20 cellular contexts compared by ENCODE assay signal in genomic region chrX:42396136-42396535, GRCh38.
DNase-seq lines count a peak whose midpoint lies in the region; ATAC-seq and TF ChIP-seq lines count a peak whose summit lies in the region.
"Had no signal": no experiment of that assay in that cellular context is flagged by ENCODE, and none has a peak within 500 bp of the region (broad histone marks: within the 10 kb centered on the region; RNA-seq: fewer than 3 reads in every experiment).

No MANE protein-coding gene starts in this region.

- H3K27me3 Mint-ChIP-seq in activated naive CD4-positive, alpha-beta T cell treated with anti-CD3 and anti-CD28 coated beads, Interleukin-2, amount 50 U/mL, for 24 hours, result no peaks in the 10 kb centered on the region
- peaks cover 2% of the 10 kb centered on the region for H3K27me3 Mint-ChIP-seq in glutamatergic neuron (ENCODE audit: unreplicated experiment)
- H3K27me3 Mint-ChIP-seq: CD4-positive, alpha-beta T cell had no signal

- H3K4me3 ChIP-seq in colonic mucosa (no peak overlapping the region), transverse colon (no peak overlapping the region)
- H3K4me3 ChIP-seq: A549; BLaER1 treated with 17β-estradiol and CSF1 and Interleukin-3, amounts not matched to agents 10 nM and 100 nM; HAP-1 had no signal

- no peak for DNase-seq in activated naive CD4-positive, alpha-beta T cell treated with anti-CD3 and anti-CD28 coated beads, Interleukin-2, amount 50 U/mL, for 72 hours (ENCODE audit: low spot score in 2 of 2)
- peak; percentile 28 for DNase-seq in colonic mucosa
- DNase-seq in transverse colon, result peak; percentile 16
- DNase-seq in GF-D8 (lab: John Stamatoyannopoulos, UW), result no peak
- DNase-seq in glutamatergic neuron, result no peak
- DNase-seq: 8988T; ACHN; AML-193; BE2C; CD4-positive, alpha-beta T cell; CD8-positive, alpha-beta memory T cell; DMS53; DMS79 treated with DMSO at 0.1 percent for 48 hours; GOT3; HFFc6 had no signal

- no peaks in the 10 kb centered on the region for H3K9me3 ChIP-seq in colonic mucosa
- H3K9me3 ChIP-seq in transverse colon, result no peaks in the 10 kb centered on the region
- H3K9me3 ChIP-seq: A549, BE2C, HAP-1 had no signal

- H3K27ac Mint-ChIP-seq in activated naive CD4-positive, alpha-beta T cell treated with anti-CD3 and anti-CD28 coated beads, Interleukin-2, amount 50 U/mL, for 24 hours, result peak overlapping the region; percentile 6
- no peak overlapping the region for H3K27ac Mint-ChIP-seq in activated naive CD4-positive, alpha-beta T cell treated with anti-CD3 and anti-CD28 coated beads, Interleukin-2, amount 50 U/mL, for 72 hours
- H3K27ac Mint-ChIP-seq in glutamatergic neuron (ENCODE audit: unreplicated experiment), result no peak overlapping the region
- H3K27ac Mint-ChIP-seq: CD4-positive, alpha-beta T cell; CD8-positive, alpha-beta memory T cell; HFFc6 had no signal

- no peak overlapping the region for H3K27ac ChIP-seq in colonic mucosa
- H3K27ac ChIP-seq in transverse colon, result no peak overlapping the region
- H3K27ac ChIP-seq: A549; BLaER1 treated with 17β-estradiol and CSF1 and Interleukin-3, amounts not matched to agents 10 nM and 100 nM had no signal

- no peaks in the 10 kb centered on the region for H3K9me3 Mint-ChIP-seq in activated naive CD4-positive, alpha-beta T cell treated with anti-CD3 and anti-CD28 coated beads, Interleukin-2, amount 50 U/mL, for 24 hours
- peaks cover 0 to 6% of the 10 kb centered on the region in 2 donors for H3K9me3 Mint-ChIP-seq in activated naive CD4-positive, alpha-beta T cell treated with anti-CD3 and anti-CD28 coated beads, Interleukin-2, amount 50 U/mL, for 72 hours
- H3K9me3 Mint-ChIP-seq in glutamatergic neuron (ENCODE audit: unreplicated experiment), result no peaks in the 10 kb centered on the region
- H3K9me3 Mint-ChIP-seq: CD4-positive, alpha-beta T cell; CD8-positive, alpha-beta memory T cell had no signal

- no peak for TF ChIP-seq EP300 in transverse colon (IDR thresholded peaks at IDR 0.05; ENCODE audit: low read depth)

- intact Hi-C loops in colonic mucosa (cut with DNase I) (no loop called here), transverse colon (cut with DNase I; ENCODE audit: low total_unique reads) (no loop called here)

- TF ChIP-seq CTCF in colonic mucosa (IDR thresholded peaks at IDR 0.05) (no peak), transverse colon (IDR thresholded peaks at IDR 0.05) (no peak), glutamatergic neuron (IDR thresholded peaks at IDR 0.05; ENCODE audit: partially characterized antibody, unreplicated experiment) (no peak)

- H3K27me3 ChIP-seq in colonic mucosa, result no peaks in the 10 kb centered on the region
- no peaks in the 10 kb centered on the region for H3K27me3 ChIP-seq in transverse colon
- H3K27me3 ChIP-seq: BE2C had no signal

- H3K36me3 Mint-ChIP-seq in activated naive CD4-positive, alpha-beta T cell treated with anti-CD3 and anti-CD28 coated beads, Interleukin-2, amount 50 U/mL, for 24 hours, result no peaks in the 10 kb centered on the region
- no peaks in the 10 kb centered on the region for H3K36me3 Mint-ChIP-seq in activated naive CD4-positive, alpha-beta T cell treated with anti-CD3 and anti-CD28 coated beads, Interleukin-2, amount 50 U/mL, for 72 hours
- H3K36me3 Mint-ChIP-seq in glutamatergic neuron (ENCODE audit: unreplicated experiment), result no peaks in the 10 kb centered on the region
- H3K36me3 Mint-ChIP-seq: CD14-positive monocyte; CD8-positive, alpha-beta memory T cell had no signal

- TF ChIP-seq POLR2A in transverse colon (IDR thresholded peaks at IDR 0.05), result no peak

- no peak overlapping the region for H3K9ac ChIP-seq in colonic mucosa (ENCODE audit: low read depth in 2 of 2, low read length in 2 of 2)
- H3K9ac ChIP-seq: BLaER1 treated with 17β-estradiol and CSF1 and Interleukin-3, amounts not matched to agents 10 nM and 100 nM had no signal

- ATAC-seq in activated naive CD4-positive, alpha-beta T cell treated with anti-CD3 and anti-CD28 coated beads, Interleukin-2, amount 50 U/mL, for 72 hours, result no peak
- ATAC-seq: A549 had no signal

- H3K4me1 Mint-ChIP-seq in activated naive CD4-positive, alpha-beta T cell treated with anti-CD3 and anti-CD28 coated beads, Interleukin-2, amount 50 U/mL, for 24 hours, result peaks cover 22% of the 10 kb centered on the region
- no peaks in the 10 kb centered on the region for H3K4me1 Mint-ChIP-seq in glutamatergic neuron (ENCODE audit: low read depth, unreplicated experiment)
- H3K4me1 Mint-ChIP-seq: CD14-positive monocyte had no signal

- H3K4me3 Mint-ChIP-seq in activated naive CD4-positive, alpha-beta T cell treated with anti-CD3 and anti-CD28 coated beads, Interleukin-2, amount 50 U/mL, for 24 hours, result no peak overlapping the region
- H3K4me3 Mint-ChIP-seq in glutamatergic neuron (ENCODE audit: unreplicated experiment), result no peak overlapping the region
- H3K4me3 Mint-ChIP-seq: CD14-positive monocyte; CD4-positive, alpha-beta T cell; CD8-positive, alpha-beta memory T cell; HFFc6 had no signal

- H3K4me1 ChIP-seq in colonic mucosa (no peaks in the 10 kb centered on the region), transverse colon (no peaks in the 10 kb centered on the region)
- H3K4me1 ChIP-seq: A549, BE2C, HAP-1 had no signal

- WGBS in transverse colon (ENCODE audit: low coverage in 1 of 2), 2 donors, result 50 to 73% methylated on average over 3 to 4 of the region's 4 CpGs

- in situ Hi-C loops in transverse colon (cut with MboI; ENCODE audit: low pct_ligation_motif_present in 1 of 4, low pct_unique_long_range_greater_than_20kb in 1 of 4, low sequenced_read_pairs in 3 of 4), result no loop called here

- H3K36me3 ChIP-seq in colonic mucosa, result no peaks in the 10 kb centered on the region
- H3K36me3 ChIP-seq in transverse colon, result no peaks in the 10 kb centered on the region
- H3K36me3 ChIP-seq: BE2C; BLaER1 treated with 17β-estradiol and CSF1 and Interleukin-3, amounts not matched to agents 10 nM and 100 nM; HAP-1 had no signal

Comparison
In these comparisons a context has a peak if more than half of its experiments do, and no peak if none do; other contexts are left out.
1. DNase-seq: peak in colonic mucosa (single experiment) and transverse colon (single experiment); none in activated naive CD4-positive, alpha-beta T cell treated with anti-CD3 and anti-CD28 coated beads, Interleukin-2, amount 50 U/mL, for 72 hours (0 of 2), GF-D8 (single experiment) and glutamatergic neuron (single experiment).